8 cellular contexts compared by ENCODE assay signal in genomic region chr3:3476669-3477068, GRCh38.
"Had no signal": no experiment of that assay in that cellular context is flagged by ENCODE, and none has a peak within 500 bp of the region (broad histone marks: within the 10 kb centered on the region; RNA-seq: fewer than 3 reads in every experiment).

No MANE protein-coding gene starts in this region.

- DNase-seq: H7, HFFc6, Kasumi-1, KG1 had no signal

- H3K4me3 ChIP-seq: GM23338, HAP-1 had no signal

- H3K36me3 ChIP-seq: HAP-1 had no signal

- ATAC-seq: GM23338, HCT116 had no signal

- H3K4me1 ChIP-seq: HAP-1 had no signal

- H2AFZ ChIP-seq: GM23338 had no signal

- H3K9me3 ChIP-seq: HAP-1 had no signal

- FAIRE-seq: HTR-8/SVneo had no signal

- H3K4me2 ChIP-seq: GM23338 had no signal
